Comparison of ENCODE assay signal across 15 cellular contexts in the genomic region with DNA sequence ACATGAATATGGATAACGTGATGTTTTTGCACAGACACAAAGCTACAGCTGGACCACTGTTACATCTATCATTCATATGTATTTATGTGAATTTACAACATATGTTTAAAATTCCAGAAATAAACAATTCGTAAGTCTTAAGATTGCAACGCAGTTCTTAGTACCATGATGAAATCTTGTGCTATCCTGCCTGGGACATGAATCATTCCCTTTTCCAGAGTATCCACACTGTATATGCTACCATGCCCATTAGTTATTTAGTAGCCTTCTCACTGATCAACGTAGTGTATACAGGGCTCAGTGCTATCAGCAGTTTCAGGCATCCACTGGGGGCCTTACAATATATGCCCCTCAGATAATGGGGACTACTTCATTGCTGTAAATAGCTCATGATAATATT. TPM values are rescaled to one million over a fixed set of nuclear protein-coding genes. Genes with fewer than 3 reads are reported as not detected.
DNase-seq lines count a peak whose midpoint lies in the region; ATAC-seq and TF ChIP-seq lines count a peak whose summit lies in the region.
"Had no signal": no experiment of that assay in that cellular context is flagged by ENCODE, and none has a peak within 500 bp of the region (broad histone marks: within the 10 kb centered on the region; RNA-seq: fewer than 3 reads in every experiment).

No MANE protein-coding gene starts in this region.

- H3K79me2 ChIP-seq in mesendoderm (ENCODE audit: control insufficient read depth, insufficient read depth, low read length): peaks cover 8% of the 10 kb centered on the region

- DNase-seq in AG08396 (ENCODE audit: low spot score) (peak; percentile 33), RWPE1 (ENCODE audit: low spot score) (no peak), epithelial cell of prostate (ENCODE audit: low read depth, low spot score) (no peak), mesendoderm (no peak), HEK293T (ENCODE audit: extremely low spot score) (no peak), occipital lobe (lab: John Stamatoyannopoulos, UW) (no peak)
- DNase-seq in activated CD4-positive, alpha-beta T cell treated with anti-CD3 and anti-CD28 coated beads, Interleukin-2, amount 50 U/mL, for 1 hour: no peak
- DNase-seq: activated T-cell treated with anti-CD3 and anti-CD28 coated beads, Interleukin-2, amount 50 U/mL, for 1 hour; Calu3; hippocampal formation; NCI-H1048; NCI-H2171 treated with DMSO at 0.1 percent for 48 hours; NK-92 treated with Interleukin-12 subunit alpha and Interleukin-12 subunit beta, amount 100 ng/mL, for 24 hours; stimulated activated naive CD8-positive, alpha-beta T cell treated with anti-CD3 and anti-CD28 coated beads, Interleukin-15, amount 100 ng/mL, for 72 hours had no signal

- H3K27ac ChIP-seq in RWPE1 (peak overlapping the region; percentile 96), epithelial cell of prostate (peak overlapping the region; percentile 95), mesendoderm (ENCODE audit: low read depth, low read length) (no peak overlapping the region)

- H2AK5ac ChIP-seq in mesendoderm (ENCODE audit: low read length): no peak overlapping the region

- H2BK120ac ChIP-seq in mesendoderm (ENCODE audit: low read depth, low read length): no peak overlapping the region

- H3K4ac ChIP-seq in mesendoderm (ENCODE audit: low read depth, low read length): no peak overlapping the region

- no peaks in the 10 kb centered on the region for H3K27me3 ChIP-seq in mesendoderm (ENCODE audit: insufficient read depth, low read length, poor library complexity)

- H3K23ac ChIP-seq in mesendoderm (ENCODE audit: low read length): no peak overlapping the region

- ATAC-seq in HG03442 (IDR thresholded peaks at IDR 0.05; ENCODE audit: unreplicated experiment): no peak
- ATAC-seq: stimulated activated naive CD8-positive, alpha-beta T cell treated with anti-CD3 and anti-CD28 coated beads, Interleukin-15, amount 100 ng/mL, for 72 hours had no signal

- H3K36me3 ChIP-seq in mesendoderm (ENCODE audit: control insufficient read depth, insufficient read depth, low read length): no peaks in the 10 kb centered on the region

- no peak overlapping the region for H3K4me2 ChIP-seq in mesendoderm (ENCODE audit: low read length)

- H3K56ac ChIP-seq in mesendoderm (ENCODE audit: low read length): peak overlapping the region; percentile 42

- no peak overlapping the region for H2BK5ac ChIP-seq in mesendoderm (ENCODE audit: low read length)

- H4K5ac ChIP-seq in mesendoderm (ENCODE audit: low read length): no peak overlapping the region

- TF ChIP-seq CTCF in RWPE1 (conservative IDR thresholded peaks at IDR 0.05; ENCODE audit: low read depth): no peak

- POLR2A ChIA-PET in RWPE1 (lab: Yijun Ruan, JAX; ENCODE audit: low non-redundant PET) (no interaction called here), HEK293T (lab: Yijun Ruan, JAX) (no interaction called here)

- no peak overlapping the region for H3K9ac ChIP-seq in mesendoderm (ENCODE audit: low read length)

- CTCF ChIA-PET in RWPE1 (lab: Yijun Ruan, JAX): interaction anchor here (0.7 kb wide), 1 partner anchor 19 kb away, joined by 4 read pairs; no protein-coding TSS in a partner anchor
- CTCF ChIA-PET in HEK293T (lab: Yijun Ruan, JAX): no interaction called here

- peaks cover 4% of the 10 kb centered on the region for H3K79me1 ChIP-seq in mesendoderm (ENCODE audit: low read length)

- no peaks in the 10 kb centered on the region for H3K4me1 ChIP-seq in mesendoderm (ENCODE audit: control insufficient read depth, low read depth, low read length)

- no peak overlapping the region for H2BK15ac ChIP-seq in mesendoderm (replicated peaks; ENCODE audit: low read depth)

- no peak overlapping the region for H4K8ac ChIP-seq in mesendoderm (ENCODE audit: low read depth, low read length)

- no peak overlapping the region for H3K18ac ChIP-seq in mesendoderm (ENCODE audit: low read length)

- no peak overlapping the region for H3K4me3 ChIP-seq in mesendoderm (ENCODE audit: low read length)

- no CpG with 5 or more reads among the region's 4 CpGs for WGBS in mesendoderm (ENCODE audit: extremely low coverage, insufficient coverage, low lambda C conversion rate)

TF ChIP-seq in HEK293T, 16 proteins besides CTCF, POLR2A, EP300 and RAD21:
- TF ChIP-seq HDGF (IDR thresholded peaks at IDR 0.05; ENCODE audit: borderline replicate concordance) (no peak), NFRKB (IDR thresholded peaks at IDR 0.05) (no peak), FOXM1 (IDR thresholded peaks at IDR 0.05; ENCODE audit: borderline replicate concordance) (no peak), PKNOX1 (IDR thresholded peaks at IDR 0.05) (no peak), SP1 (IDR thresholded peaks at IDR 0.05) (no peak), L3MBTL2 (conservative IDR thresholded peaks at IDR 0.05) (no peak)

RNA-seq across cellular contexts. Expression of gene ATL3, which starts 4.3 kb away (rescaled TPM):
- 10.2 TPM for polyA plus RNA-seq in mesendoderm (2013, experiment 1 of 2)
- 9.7 TPM for polyA plus RNA-seq in mesendoderm (2013, experiment 2 of 2)
- 26.0 TPM for total RNA-seq in occipital lobe

RNA-seq across cellular contexts. Expression of gene RTN3, which starts 14.4 kb away (rescaled TPM):
- polyA plus RNA-seq in mesendoderm (2013, experiment 1 of 2): 117 TPM
- polyA plus RNA-seq in mesendoderm (2013, experiment 2 of 2): 119 TPM
- 207 TPM for total RNA-seq in occipital lobe

RNA-seq across cellular contexts. Expression of gene PLAAT3, which starts 52.6 kb away (rescaled TPM):
- 38.8 TPM for polyA plus RNA-seq in mesendoderm (2013, experiment 1 of 2)
- 37.6 TPM for polyA plus RNA-seq in mesendoderm (2013, experiment 2 of 2)
- total RNA-seq in occipital lobe: 4.7 TPM
